1 cellular context compared by ENCODE assay signal in genomic region chr17:38435795-38436194, GRCh38.
TF ChIP-seq lines count a peak whose summit lies in the region.

No MANE protein-coding gene starts in this region.

TF ChIP-seq in HEK293, 187 proteins besides CTCF, POLR2A, EP300 and RAD21 (continued from another document):
- TF ChIP-seq ZNF280C (tag by site-specific recombination; IDR thresholded peaks at IDR 0.05) = no peak
- TF ChIP-seq ZNF701 (tag by site-specific recombination; IDR thresholded peaks at IDR 0.05) = no peak
- TF ChIP-seq ZFHX2 (tag by site-specific recombination; conservative IDR thresholded peaks at IDR 0.05) = peak; percentile 27; the same call in 1 of the 2 replicates
- TF ChIP-seq ZNF366 (tag by site-specific recombination; conservative IDR thresholded peaks at IDR 0.05) = no peak
- TF ChIP-seq BCL11A (tag by site-specific recombination; IDR thresholded peaks at IDR 0.05; ENCODE audit: low read depth) = no peak
- TF ChIP-seq KLF7 (tag by site-specific recombination; IDR thresholded peaks at IDR 0.05; ENCODE audit: borderline replicate concordance) = no peak
- no peak for TF ChIP-seq ZNF48 (tag by site-specific recombination; IDR thresholded peaks at IDR 0.05)
- TF ChIP-seq KLF1 (tag by site-specific recombination; IDR thresholded peaks at IDR 0.05) = peak; percentile 77
- no peak for TF ChIP-seq ZNF350 (tag by site-specific recombination; IDR thresholded peaks at IDR 0.05)
